Comparison of ENCODE assay signal across 1 cellular context in genomic region chr17:13462161-13462560, GRCh38.
TF ChIP-seq lines count a peak whose summit lies in the region.

No MANE protein-coding gene starts in this region.

TF ChIP-seq in SK-N-SH treated with all-trans-retinoic acid at 6 μM for 48 hours, 23 proteins besides CTCF, POLR2A, EP300 and RAD21 (continued from another document):
- TF ChIP-seq TOX (CRISPR knock-in tag; IDR thresholded peaks at IDR 0.05; ENCODE audit: borderline replicate concordance): no peak
- TF ChIP-seq CSDC2 (CRISPR knock-in tag; IDR thresholded peaks at IDR 0.05): no peak
